18 cellular contexts compared by ENCODE assay signal in genomic region chr1:35595684-35596083, GRCh38. TPM values are rescaled to one million over a fixed set of nuclear protein-coding genes. Genes with fewer than 3 reads are reported as not detected.
"Had no signal": no experiment of that assay in that cellular context is flagged by ENCODE, and none has a peak within 500 bp of the region (broad histone marks: within the 10 kb centered on the region; RNA-seq: fewer than 3 reads in every experiment).

No MANE protein-coding gene starts in this region.

- H3K27ac Mint-ChIP-seq: activated CD8-positive, alpha-beta T cell treated with anti-CD3 and anti-CD28 coated beads for 36 hours; activated naive CD8-positive, alpha-beta T cell treated with anti-CD3 and anti-CD28 coated beads, Interleukin-2, amount 10 ng/mL, durations not matched to agents 7 days and 5 days; activated T-helper 1 cell treated with anti-CD3 and anti-CD28 coated beads, Interleukin-12 subunit alpha, Interleukin-12 subunit beta, Interleukin-2, Interleukin-4 antibody, amounts not matched to agents 30 ng/mL and 10 ng/mL and 1 ng/mL, durations not matched to agents 14 hours and 24 hours and 36 hours; brain; stimulated activated memory B cell treated with anti-CD40 and anti-IgM and Interleukin-4, amounts not matched to agents 10 μg/mL and 1 μg/mL and 100 μg/mL, for 72 hours had no signal

- H3K9me3 Mint-ChIP-seq: activated CD8-positive, alpha-beta T cell treated with anti-CD3 and anti-CD28 coated beads for 36 hours; activated naive CD8-positive, alpha-beta T cell treated with anti-CD3 and anti-CD28 coated beads, Interleukin-2, amount 10 ng/mL, durations not matched to agents 7 days and 5 days; activated T-helper 1 cell treated with anti-CD3 and anti-CD28 coated beads, Interleukin-12 subunit alpha, Interleukin-12 subunit beta, Interleukin-2, Interleukin-4 antibody, amounts not matched to agents 30 ng/mL and 10 ng/mL and 1 ng/mL, durations not matched to agents 14 hours and 24 hours and 36 hours; brain; stimulated activated memory B cell treated with anti-CD40 and anti-IgM and Interleukin-4, amounts not matched to agents 10 μg/mL and 1 μg/mL and 100 μg/mL, for 72 hours had no signal

- H3K27me3 Mint-ChIP-seq: activated CD8-positive, alpha-beta T cell treated with anti-CD3 and anti-CD28 coated beads for 36 hours; activated naive CD8-positive, alpha-beta T cell treated with anti-CD3 and anti-CD28 coated beads, Interleukin-2, amount 10 ng/mL, durations not matched to agents 7 days and 5 days; brain; stimulated activated memory B cell treated with anti-CD40 and anti-IgM and Interleukin-4, amounts not matched to agents 10 μg/mL and 1 μg/mL and 100 μg/mL, for 72 hours had no signal

- H3K4me1 Mint-ChIP-seq: brain; stimulated activated memory B cell treated with anti-CD40 and anti-IgM and Interleukin-4, amounts not matched to agents 10 μg/mL and 1 μg/mL and 100 μg/mL, for 72 hours had no signal

- ATAC-seq: activated CD8-positive, alpha-beta T cell treated with anti-CD3 and anti-CD28 coated beads for 36 hours; lower lobe of right lung; stimulated activated memory B cell treated with anti-CD40 and anti-IgM and Interleukin-4, amounts not matched to agents 10 μg/mL and 1 μg/mL and 100 μg/mL, for 72 hours had no signal

- DNase-seq: activated CD4-positive, alpha-beta T cell treated with anti-CD3 and anti-CD28 coated beads for 4 hours; activated CD8-positive, alpha-beta T cell treated with anti-CD3 and anti-CD28 coated beads for 36 hours; activated naive CD4-positive, alpha-beta T cell; activated naive CD8-positive, alpha-beta T cell treated with anti-CD3 and anti-CD28 coated beads, Interleukin-2, amount 10 ng/mL, durations not matched to agents 7 days and 5 days; cortex of kidney; effector CD4-positive, alpha-beta T cell; esophagus squamous epithelium; glutamatergic neuron; lower lobe of right lung; psoas muscle; stimulated activated CD4-positive, alpha-beta T cell treated with anti-CD3 and anti-CD28 coated beads, Interleukin-2, amount 100 ng/mL, for 24 hours; T-helper 2 cell; tibial artery; uterus had no signal

- H3K4me3 Mint-ChIP-seq: activated CD8-positive, alpha-beta T cell treated with anti-CD3 and anti-CD28 coated beads for 36 hours; activated naive CD8-positive, alpha-beta T cell treated with anti-CD3 and anti-CD28 coated beads, Interleukin-2, amount 10 ng/mL, durations not matched to agents 7 days and 5 days; activated T-helper 1 cell treated with anti-CD3 and anti-CD28 coated beads, Interleukin-12 subunit alpha, Interleukin-12 subunit beta, Interleukin-2, Interleukin-4 antibody, amounts not matched to agents 30 ng/mL and 10 ng/mL and 1 ng/mL, durations not matched to agents 14 hours and 24 hours and 36 hours; brain; stimulated activated memory B cell treated with anti-CD40 and anti-IgM and Interleukin-4, amounts not matched to agents 10 μg/mL and 1 μg/mL and 100 μg/mL, for 72 hours had no signal

RNA-seq across cellular contexts. Expression of gene TFAP2E, which starts 22.6 kb away (rescaled TPM):
- total RNA-seq: endothelial cell of umbilical vein, psoas muscle had no signal
